In genomic region chr7:39672176-39672575, GRCh38 we compare ENCODE assay signal across 17 cellular contexts. TPM values are rescaled to one million over a fixed set of nuclear protein-coding genes. Genes with fewer than 3 reads are reported as not detected.
A peak's percentile ranks its signal among the peaks of the same experiment; 100 is the strongest.
DNase-seq lines count a peak whose midpoint lies in the region; TF ChIP-seq lines count a peak whose summit lies in the region.
"Had no signal": no experiment of that assay in that cellular context is flagged by ENCODE, and none has a peak within 500 bp of the region (broad histone marks: within the 10 kb centered on the region; RNA-seq: fewer than 3 reads in every experiment).

No MANE protein-coding gene starts in this region.

- no peak overlapping the region for H3K27ac Mint-ChIP-seq in activated naive CD8-positive, alpha-beta T cell treated with anti-CD3 and anti-CD28 coated beads for 36 hours
- H3K27ac Mint-ChIP-seq: B cell had no signal

- DNase-seq in G401 (ENCODE audit: low spot score) = peak; percentile 35
- DNase-seq in astrocyte of the hippocampus (ENCODE audit: low read depth, low spot score) = peak; percentile 61
- DNase-seq in epithelial cell of esophagus (ENCODE audit: low read depth) = peak; percentile 27
- no peak for DNase-seq in transverse colon
- DNase-seq in activated naive CD8-positive, alpha-beta T cell treated with anti-CD3 and anti-CD28 coated beads for 36 hours = no peak
- DNase-seq in amygdala (lab: John Stamatoyannopoulos, UW) = no peak
- DNase-seq: ACHN; CD8-positive, alpha-beta T cell; H7; MG63; NCI-H1105; NCI-H1694 treated with DMSO at 0.1 percent for 48 hours; NCI-H510A; SIG-M5 had no signal

- H3K4me3 Mint-ChIP-seq in activated naive CD8-positive, alpha-beta T cell treated with anti-CD3 and anti-CD28 coated beads for 36 hours = no peak overlapping the region
- H3K4me3 Mint-ChIP-seq: B cell; CD8-positive, alpha-beta T cell had no signal

- TF ChIP-seq CTCF in epithelial cell of esophagus (IDR thresholded peaks at IDR 0.05; ENCODE audit: insufficient read depth, low read depth, low read length, missing control alignments) (no peak), transverse colon (IDR thresholded peaks at IDR 0.05) (no peak)

- H3K4me1 ChIP-seq in BLaER1 = peaks cover 11% of the 10 kb centered on the region
- peaks cover 0 to 29% (median 10%) of the 10 kb centered on the region in 4 donors for H3K4me1 ChIP-seq in transverse colon

- H3K36me3 Mint-ChIP-seq in activated naive CD8-positive, alpha-beta T cell treated with anti-CD3 and anti-CD28 coated beads for 36 hours = peaks cover 26% of the 10 kb centered on the region

- H3K27me3 ChIP-seq in BLaER1 = no peaks in the 10 kb centered on the region
- H3K27me3 ChIP-seq in transverse colon = no peaks in the 10 kb centered on the region
- H3K27me3 ChIP-seq: MG63 had no signal

- H3K4me2 ChIP-seq in BLaER1 = 0 out of 2 replicates have a peak overlapping the region, but pooled peaks have one; percentile 24
- H3K4me2 ChIP-seq: KMS-11 had no signal

- no peaks in the 10 kb centered on the region for H3K27me3 Mint-ChIP-seq in activated naive CD8-positive, alpha-beta T cell treated with anti-CD3 and anti-CD28 coated beads for 36 hours
- H3K27me3 Mint-ChIP-seq: B cell had no signal

- peaks cover 25% of the 10 kb centered on the region for H3K4me1 Mint-ChIP-seq in activated naive CD8-positive, alpha-beta T cell treated with anti-CD3 and anti-CD28 coated beads for 36 hours

- no peak overlapping the region for H3K4me3 ChIP-seq in BLaER1
- H3K4me3 ChIP-seq in epithelial cell of esophagus (ENCODE audit: low read length) = no peak overlapping the region
- no peak overlapping the region for H3K4me3 ChIP-seq in transverse colon
- H3K4me3 ChIP-seq: MG63 had no signal

- H3K27ac ChIP-seq in BLaER1 = no peak overlapping the region
- no peak overlapping the region for H3K27ac ChIP-seq in transverse colon
- H3K27ac ChIP-seq: KMS-11 had no signal

- intact Hi-C loops in transverse colon (cut with DNase I; ENCODE audit: low total_unique reads) = no loop called here

- peaks cover 6% of the 10 kb centered on the region for H3K9me3 Mint-ChIP-seq in activated naive CD8-positive, alpha-beta T cell treated with anti-CD3 and anti-CD28 coated beads for 36 hours

- no peak overlapping the region for H3K9ac ChIP-seq in BLaER1
- H3K9ac ChIP-seq: KMS-11 had no signal

- peaks cover 18% of the 10 kb centered on the region for H3K36me3 ChIP-seq in BLaER1
- no peaks in the 10 kb centered on the region for H3K36me3 ChIP-seq in transverse colon
- H3K36me3 ChIP-seq: MG63 had no signal

- H3K9me3 ChIP-seq in BLaER1 (peaks cover 26% of the 10 kb centered on the region), transverse colon (no peaks in the 10 kb centered on the region)

- in situ Hi-C loops in G401 (cut with HindIII; ENCODE audit: low sequenced_read_pairs) = no loop called here
- in situ Hi-C loops in transverse colon (cut with MboI; ENCODE audit: low pct_ligation_motif_present in 1 of 4, low pct_unique_long_range_greater_than_20kb in 1 of 4, low sequenced_read_pairs in 3 of 4) = no loop called here

- 0 out of 2 replicates have a peak, but pooled peaks cover 5% of the 10 kb centered on the region for H4K20me1 ChIP-seq in BLaER1

- TF ChIP-seq POLR2A in transverse colon (IDR thresholded peaks at IDR 0.05) = no peak

- TF ChIP-seq EP300 in transverse colon (IDR thresholded peaks at IDR 0.05; ENCODE audit: low read depth) = no peak

RNA-seq across cellular contexts. Expression of gene RALA, which starts 48.8 kb away (rescaled TPM):
- 34.7 and 39.8 TPM in 2 replicates for total RNA-seq in G401 (2014; rRNA removed; shearing (Covaris generic))
- 10 to 100 TPM in 2 of 4 donors, 1 to 10 TPM in 2; 5.4 to 29.8 (median 17.9) TPM for total RNA-seq in transverse colon
- 10 to 100 TPM; 38.0 to 40.6 TPM for total RNA-seq in activated naive CD8-positive, alpha-beta T cell treated with anti-CD3 and anti-CD28 coated beads for 36 hours

Comparison
In these comparisons a context has a peak if more than half of its experiments do, and no peak if none do; other contexts are left out.
1. DNase-seq: peak in G401 (single experiment), astrocyte of the hippocampus (single experiment) and epithelial cell of esophagus (single experiment); none in transverse colon (single experiment), activated naive CD8-positive, alpha-beta T cell treated with anti-CD3 and anti-CD28 coated beads for 36 hours (single experiment) and amygdala (0 of 56).